ENCODE assay signal across 8 cellular contexts in the genomic region with DNA sequence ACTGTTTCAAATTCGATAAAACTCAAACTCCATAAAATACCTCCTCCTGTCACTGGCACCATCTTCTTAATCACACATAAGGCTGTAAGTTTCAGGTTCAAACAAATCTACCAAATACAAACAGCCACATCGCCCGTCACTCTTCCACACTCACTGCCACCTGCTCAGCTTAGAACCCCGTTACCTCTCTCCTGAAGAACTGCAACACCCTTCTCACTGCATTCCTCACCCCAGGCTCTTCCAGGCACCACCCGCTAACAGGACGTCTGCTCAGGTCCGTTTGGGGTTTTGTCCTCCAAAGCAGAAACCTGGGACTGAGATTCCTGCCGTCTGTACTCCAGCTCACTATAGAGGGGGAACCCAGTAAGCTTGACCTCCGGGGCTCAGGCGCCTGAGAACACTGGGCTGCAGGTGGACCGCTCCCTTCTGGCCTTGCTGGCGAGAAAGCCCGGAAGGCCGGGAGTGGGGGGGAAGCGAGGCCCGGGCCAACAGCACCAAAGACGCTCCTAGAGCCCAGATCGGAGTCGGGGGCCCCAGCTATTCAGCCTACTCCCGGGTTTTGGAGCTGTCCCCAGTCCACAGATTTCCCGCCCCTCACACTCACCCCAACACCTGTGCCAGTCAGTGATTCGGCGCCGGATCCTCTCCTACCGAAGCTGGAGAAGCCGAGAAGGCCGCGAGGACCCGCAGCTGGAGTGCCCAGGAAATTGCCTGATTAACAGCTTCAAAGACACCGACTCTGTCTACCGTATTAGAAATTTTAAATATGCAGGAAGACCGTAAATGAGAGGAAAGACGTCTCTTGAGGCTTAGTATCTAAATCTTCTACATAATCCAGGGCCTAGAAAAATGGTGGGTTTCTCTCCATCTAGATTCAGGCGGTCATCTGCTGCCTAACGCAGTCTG. TPM values are rescaled to one million over a fixed set of nuclear protein-coding genes. Genes with fewer than 3 reads are reported as not detected.
A peak's percentile ranks its signal among the peaks of the same experiment; 100 is the strongest.
DNase-seq lines count a peak whose midpoint lies in the region; ATAC-seq, FAIRE-seq and TF ChIP-seq lines count a peak whose summit lies in the region.

A gene with protein sequence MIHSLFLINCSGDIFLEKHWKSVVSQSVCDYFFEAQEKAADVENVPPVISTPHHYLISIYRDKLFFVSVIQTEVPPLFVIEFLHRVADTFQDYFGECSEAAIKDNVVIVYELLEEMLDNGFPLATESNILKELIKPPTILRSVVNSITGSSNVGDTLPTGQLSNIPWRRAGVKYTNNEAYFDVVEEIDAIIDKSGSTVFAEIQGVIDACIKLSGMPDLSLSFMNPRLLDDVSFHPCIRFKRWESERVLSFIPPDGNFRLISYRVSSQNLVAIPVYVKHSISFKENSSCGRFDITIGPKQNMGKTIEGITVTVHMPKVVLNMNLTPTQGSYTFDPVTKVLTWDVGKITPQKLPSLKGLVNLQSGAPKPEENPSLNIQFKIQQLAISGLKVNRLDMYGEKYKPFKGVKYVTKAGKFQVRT (minus strand): TSS at position 678 of the 906 bp plus-strand sequence. CDS start 12,449 bp downstream, outside the sequence.

- no peak within 1 kb of the TSS for H3K27ac Mint-ChIP-seq in T-helper 2 cell treated with Interferon-gamma antibody and Interleukin-4, amounts not matched to agents 5 μg/mL and 100 μg/mL, for 36 hours
- peak within 1 kb of the TSS; percentile 26 for H3K27ac Mint-ChIP-seq in astrocyte (ENCODE audit: unreplicated experiment)

- peaks cover 15% of the 10 kb centered on the region for H3F3A ChIP-seq in smooth muscle cell (ENCODE audit: low read depth)

- no peak for FAIRE-seq in astrocyte (lab: Jason Lieb, UNC)

- no peak within 1 kb of the TSS for H3K4me3 Mint-ChIP-seq in T-helper 2 cell treated with Interferon-gamma antibody and Interleukin-4, amounts not matched to agents 5 μg/mL and 100 μg/mL, for 36 hours
- no peak within 1 kb of the TSS for H3K4me3 Mint-ChIP-seq in astrocyte (ENCODE audit: unreplicated experiment)

- no peaks in the 10 kb centered on the region for H3K27me3 Mint-ChIP-seq in T-helper 2 cell treated with Interferon-gamma antibody and Interleukin-4, amounts not matched to agents 5 μg/mL and 100 μg/mL, for 36 hours (ENCODE audit: low read depth)
- no peaks in the 10 kb centered on the region for H3K27me3 Mint-ChIP-seq in astrocyte (ENCODE audit: low read depth, unreplicated experiment)

- WGBS in smooth muscle cell (ENCODE audit: low lambda C conversion rate), result 2% methylated on average over 35 of the region's 35 CpGs

- peak within 1 kb of the TSS; percentile 96 for H3K4me2 ChIP-seq in KMS-11
- peak within 1 kb of the TSS; percentile 100 for H3K4me2 ChIP-seq in astrocyte (ENCODE audit: low read length)
- peak within 1 kb of the TSS; percentile 99 for H3K4me2 ChIP-seq in smooth muscle cell

- TF ChIP-seq CTCF in KMS-11 (conservative IDR thresholded peaks at IDR 0.05; ENCODE audit: low read depth, low read length) (no peak), astrocyte (IDR thresholded peaks at IDR 0.05; ENCODE audit: insufficient read depth, low read depth, low read length) (no peak), smooth muscle cell (IDR thresholded peaks at IDR 0.05; ENCODE audit: borderline replicate concordance, insufficient read depth, poor library complexity, severe bottlenecking) (no peak)

- H3K4me1 Mint-ChIP-seq in T-helper 2 cell treated with Interferon-gamma antibody and Interleukin-4, amounts not matched to agents 5 μg/mL and 100 μg/mL, for 36 hours (ENCODE audit: low read depth), result peaks cover 27% of the 10 kb centered on the region
- H3K4me1 Mint-ChIP-seq in astrocyte (ENCODE audit: low read depth, unreplicated experiment), result peaks cover 13% of the 10 kb centered on the region

- no peaks in the 10 kb centered on the region for H3K36me3 ChIP-seq in KMS-11 (ENCODE audit: insufficient read depth)
- no peaks in the 10 kb centered on the region for H3K36me3 ChIP-seq in astrocyte (ENCODE audit: insufficient read depth, low read length)
- no peaks in the 10 kb centered on the region for H3K36me3 ChIP-seq in iPS-18a (ENCODE audit: control insufficient read depth, low read depth, low read length)
- H3K36me3 ChIP-seq in smooth muscle cell (ENCODE audit: low read depth), result no peaks in the 10 kb centered on the region

- H4K20me1 ChIP-seq in KMS-11 (ENCODE audit: insufficient read depth) (0 out of 2 replicates have a peak, but pooled peaks cover 6% of the 10 kb centered on the region), astrocyte (ENCODE audit: insufficient read depth, low read length) (peaks cover 37% of the 10 kb centered on the region), smooth muscle cell (ENCODE audit: low read depth) (peaks cover 29% of the 10 kb centered on the region)

- H3K9ac ChIP-seq in KMS-11 (peak within 1 kb of the TSS; percentile 82), astrocyte (ENCODE audit: low read length) (peak within 1 kb of the TSS; percentile 96), iPS-18a (ENCODE audit: low read length) (peak within 1 kb of the TSS; percentile 86), smooth muscle cell (ENCODE audit: low read depth) (peak within 1 kb of the TSS; percentile 94)

- H3K4me1 ChIP-seq in KMS-11 (ENCODE audit: low read depth, poor library complexity, severe bottlenecking) (peaks cover 30% of the 10 kb centered on the region), astrocyte (ENCODE audit: insufficient read depth, low read length) (peaks cover 10% of the 10 kb centered on the region), iPS-18a (ENCODE audit: control insufficient read depth, low read depth, low read length) (peaks cover 6% of the 10 kb centered on the region), smooth muscle cell (ENCODE audit: low read depth) (peaks cover 21% of the 10 kb centered on the region)

- H3K9me3 ChIP-seq in astrocyte (ENCODE audit: insufficient read depth, low read depth, low read length) (no peaks in the 10 kb centered on the region), iPS-18a (ENCODE audit: control insufficient read depth, low read depth, low read length) (no peaks in the 10 kb centered on the region), smooth muscle cell (replicated peaks; ENCODE audit: low read depth) (no peaks in the 10 kb centered on the region)

- H3K27ac ChIP-seq in KMS-11, result peak within 1 kb of the TSS; percentile 74
- H3K27ac ChIP-seq in astrocyte (ENCODE audit: low read depth, low read length), result peak within 1 kb of the TSS; percentile 99
- H3K27ac ChIP-seq in iPS-18a (ENCODE audit: low read length), result peak within 1 kb of the TSS; percentile 95
- peak within 1 kb of the TSS; percentile 96 for H3K27ac ChIP-seq in smooth muscle cell (ENCODE audit: low read depth)

- H3K36me3 Mint-ChIP-seq in T-helper 2 cell treated with Interferon-gamma antibody and Interleukin-4, amounts not matched to agents 5 μg/mL and 100 μg/mL, for 36 hours (ENCODE audit: low read depth), result peaks cover 15% of the 10 kb centered on the region
- peaks cover 5% of the 10 kb centered on the region for H3K36me3 Mint-ChIP-seq in astrocyte (ENCODE audit: low read depth, unreplicated experiment)

- H3K4me3 ChIP-seq in KMS-11 (IDR thresholded peaks at IDR 0.05; ENCODE audit: insufficient read depth, low read depth, low read length) (peak within 1 kb of the TSS; percentile 25), astrocyte (ENCODE audit: insufficient read depth, low read depth, low read length) (peak within 1 kb of the TSS; percentile 98), iPS-18a (ENCODE audit: low read length) (peak within 1 kb of the TSS; percentile 86), smooth muscle cell (peak within 1 kb of the TSS; percentile 76)

- no peaks in the 10 kb centered on the region for H3K9me3 Mint-ChIP-seq in T-helper 2 cell treated with Interferon-gamma antibody and Interleukin-4, amounts not matched to agents 5 μg/mL and 100 μg/mL, for 36 hours
- H3K9me3 Mint-ChIP-seq in astrocyte (ENCODE audit: unreplicated experiment), result no peaks in the 10 kb centered on the region

- DNase-seq in GM04503 (ENCODE audit: low read depth) (peak; percentile 8), astrocyte (ENCODE audit: low read depth) (peak; percentile 17), smooth muscle cell (lab: John Stamatoyannopoulos, UW; ENCODE audit: unreplicated experiment) (peak; percentile 53)
- DNase-seq in T-helper 2 cell treated with Interferon-gamma antibody and Interleukin-4, amounts not matched to agents 5 μg/mL and 100 μg/mL, for 36 hours (ENCODE audit: low spot score), result peak; percentile 75
- no peak for DNase-seq in central memory CD4-positive, alpha-beta T cell

- H3K79me2 ChIP-seq in KMS-11 (ENCODE audit: insufficient read depth, low read depth) (peaks cover 81% of the 10 kb centered on the region), astrocyte (ENCODE audit: insufficient read depth, low read length) (peaks cover 51% of the 10 kb centered on the region), smooth muscle cell (ENCODE audit: low read depth) (peaks cover 59% of the 10 kb centered on the region)

- peak; percentile 47 for ATAC-seq in GM21723 (IDR thresholded peaks at IDR 0.05; ENCODE audit: unreplicated experiment)

- H3K27me3 ChIP-seq in KMS-11 (ENCODE audit: insufficient read depth, low read depth) (no peaks in the 10 kb centered on the region), astrocyte (ENCODE audit: insufficient read depth, low read length) (no peaks in the 10 kb centered on the region), iPS-18a (ENCODE audit: control insufficient read depth, insufficient read depth, low read length) (no peaks in the 10 kb centered on the region), smooth muscle cell (ENCODE audit: low read depth) (no peaks in the 10 kb centered on the region)

- H2AFZ ChIP-seq in KMS-11 (ENCODE audit: low read depth) (peak within 1 kb of the TSS; percentile 63), astrocyte (ENCODE audit: low read depth, low read length) (peak within 1 kb of the TSS; percentile 98), smooth muscle cell (ENCODE audit: low read depth) (peak within 1 kb of the TSS; percentile 88)

RNA-seq across cellular contexts. Expression of the gene that starts here (rescaled TPM):
- total RNA-seq in astrocyte, result 45.9 and 50.0 TPM in 2 replicates
- total RNA-seq in smooth muscle cell, result 28.5 and 29.3 TPM in 2 replicates
- polyA plus RNA-seq in smooth muscle cell, result 18.3 and 29.1 TPM in 2 replicates

Comparison
In these comparisons a context has a peak if more than half of its experiments do, and no peak if none do; other contexts are left out.
1. H3K4me3 ChIP-seq: peak in every context shown above with its lines; median percentile 98 in astrocyte; 86 in iPS-18a; 76 in smooth muscle cell; 25 in KMS-11.